ENCODE assay signal across 17 cellular contexts in genomic region chr17:29167393-29168078, GRCh38. TPM values are rescaled to one million over a fixed set of nuclear protein-coding genes. Genes with fewer than 3 reads are reported as not detected.
A peak's percentile ranks its signal among the peaks of the same experiment; 100 is the strongest.
DNase-seq lines count a peak whose midpoint lies in the region; TF ChIP-seq lines count a peak whose summit lies in the region.
"Had no signal": no experiment of that assay in that cellular context is flagged by ENCODE, and none has a peak within 500 bp of the region (broad histone marks: within the 10 kb centered on the region; RNA-seq: fewer than 3 reads in every experiment).

No MANE protein-coding gene starts in this region.

- peak; percentile 10 for DNase-seq in GM13976 (ENCODE audit: low spot score)
- DNase-seq in SJCRH30 = no peak
- no peak for DNase-seq in glutamatergic neuron
- no peak for DNase-seq in progenitor cell of endocrine pancreas (ENCODE audit: low spot score, unreplicated experiment)
- DNase-seq in activated CD4-positive, alpha-beta T cell treated with anti-CD3 and anti-CD28 coated beads, Interleukin-2, amount 10 ng/mL, durations not matched to agents 7 days and 5 days = no peak
- DNase-seq in NCI-H774 (lab: John Stamatoyannopoulos, UW) = no peak
- DNase-seq in SHP77 treated with DMSO at 0.1 percent for 48 hours (lab: John Stamatoyannopoulos, UW) = no peak
- DNase-seq in GM10266 (ENCODE audit: extremely low spot score) = no peak
- DNase-seq: BE2C; CD4-positive, alpha-beta T cell; COR-L47; DMS79; HCEC 1CT; Kasumi-1; NCI-H1694 treated with DMSO at 0.1 percent for 48 hours had no signal

- peaks cover 9% of the 10 kb centered on the region for H3K9me3 Mint-ChIP-seq in glutamatergic neuron (ENCODE audit: unreplicated experiment)
- no peaks in the 10 kb centered on the region for H3K9me3 Mint-ChIP-seq in progenitor cell of endocrine pancreas (ENCODE audit: low read depth)
- H3K9me3 Mint-ChIP-seq in activated CD4-positive, alpha-beta T cell treated with anti-CD3 and anti-CD28 coated beads, Interleukin-2, amount 10 ng/mL, durations not matched to agents 7 days and 5 days = no peaks in the 10 kb centered on the region
- H3K9me3 Mint-ChIP-seq: CD4-positive, alpha-beta T cell; GM23338 had no signal

- no peaks in the 10 kb centered on the region for H3K27me3 ChIP-seq in SJCRH30
- H3K27me3 ChIP-seq: BE2C had no signal

- H3K36me3 ChIP-seq in SJCRH30 = peaks cover 35% of the 10 kb centered on the region
- H3K36me3 ChIP-seq: BE2C had no signal

- no peak for TF ChIP-seq CTCF in GM13976 (IDR thresholded peaks at IDR 0.05; ENCODE audit: borderline replicate concordance, control extremely low read depth, extremely low read depth, insufficient read depth, missing control alignments)
- TF ChIP-seq CTCF in glutamatergic neuron (IDR thresholded peaks at IDR 0.05; ENCODE audit: partially characterized antibody, unreplicated experiment) = no peak
- no peak for TF ChIP-seq CTCF in progenitor cell of endocrine pancreas (IDR thresholded peaks at IDR 0.05; ENCODE audit: unreplicated experiment)
- TF ChIP-seq CTCF in GM10266 (IDR thresholded peaks at IDR 0.05; ENCODE audit: control insufficient read depth, insufficient read depth, low read depth, missing control alignments) = no peak

- H3K4me1 Mint-ChIP-seq in glutamatergic neuron (ENCODE audit: low read depth, unreplicated experiment) (peaks cover 28% of the 10 kb centered on the region), progenitor cell of endocrine pancreas (ENCODE audit: low read depth) (no peaks in the 10 kb centered on the region)
- no peaks in the 10 kb centered on the region for H3K4me1 Mint-ChIP-seq in activated CD4-positive, alpha-beta T cell treated with anti-CD3 and anti-CD28 coated beads, Interleukin-2, amount 10 ng/mL, durations not matched to agents 7 days and 5 days

- no peak overlapping the region for H3K4me3 ChIP-seq in SJCRH30
- H3K4me3 ChIP-seq: GM12878, GM23338 had no signal

- H3K9me3 ChIP-seq in SJCRH30 (replicated peaks) = no peaks in the 10 kb centered on the region
- H3K9me3 ChIP-seq: BE2C had no signal

- CTCF ChIA-PET in activated CD4-positive, alpha-beta T cell treated with anti-CD3 and anti-CD28 coated beads, Interleukin-2, amount 10 ng/mL, durations not matched to agents 7 days and 5 days (lab: Charles Lee) = interaction anchor here (1.9 to 3.9 kb wide), 2 partner anchors 11 to 22 kb away, joined by 4 to 27 read pairs; partner anchors contain the start of gene MYO18A

- H3K36me3 Mint-ChIP-seq in glutamatergic neuron (ENCODE audit: unreplicated experiment) = no peaks in the 10 kb centered on the region
- H3K36me3 Mint-ChIP-seq in progenitor cell of endocrine pancreas (ENCODE audit: insufficient read depth) = peaks cover 19% of the 10 kb centered on the region
- H3K36me3 Mint-ChIP-seq in activated CD4-positive, alpha-beta T cell treated with anti-CD3 and anti-CD28 coated beads, Interleukin-2, amount 10 ng/mL, durations not matched to agents 7 days and 5 days (ENCODE audit: low read depth) = no peaks in the 10 kb centered on the region

- peak overlapping the region; percentile 62 for H3K27ac ChIP-seq in SJCRH30

- H3K27ac Mint-ChIP-seq in glutamatergic neuron (ENCODE audit: unreplicated experiment) (no peak overlapping the region), progenitor cell of endocrine pancreas (peak overlapping the region; percentile 69)
- H3K27ac Mint-ChIP-seq in activated CD4-positive, alpha-beta T cell treated with anti-CD3 and anti-CD28 coated beads, Interleukin-2, amount 10 ng/mL, durations not matched to agents 7 days and 5 days = no peak overlapping the region
- H3K27ac Mint-ChIP-seq: CD4-positive, alpha-beta T cell; GM23338 had no signal

- H3K27me3 Mint-ChIP-seq in glutamatergic neuron (ENCODE audit: unreplicated experiment) (peaks cover 4% of the 10 kb centered on the region), progenitor cell of endocrine pancreas (no peaks in the 10 kb centered on the region)
- no peaks in the 10 kb centered on the region for H3K27me3 Mint-ChIP-seq in activated CD4-positive, alpha-beta T cell treated with anti-CD3 and anti-CD28 coated beads, Interleukin-2, amount 10 ng/mL, durations not matched to agents 7 days and 5 days
- H3K27me3 Mint-ChIP-seq: CD4-positive, alpha-beta T cell had no signal

- peak overlapping the region; percentile 15 for H3K4me3 Mint-ChIP-seq in glutamatergic neuron (ENCODE audit: unreplicated experiment)
- no peak overlapping the region for H3K4me3 Mint-ChIP-seq in progenitor cell of endocrine pancreas (ENCODE audit: low read depth)
- no peak overlapping the region for H3K4me3 Mint-ChIP-seq in activated CD4-positive, alpha-beta T cell treated with anti-CD3 and anti-CD28 coated beads, Interleukin-2, amount 10 ng/mL, durations not matched to agents 7 days and 5 days
- H3K4me3 Mint-ChIP-seq: CD4-positive, alpha-beta T cell; GM23338 had no signal

- in situ Hi-C loops in GM13976 (cut with MboI; ENCODE audit: low sequenced_read_pairs, unreplicated experiment) = loop anchor here (25.0 kb wide), 1 partner anchor 370 kb away; no protein-coding TSS in a partner anchor

- peaks cover 62% of the 10 kb centered on the region for H3K4me1 ChIP-seq in SJCRH30

- POLR2A ChIA-PET in activated CD4-positive, alpha-beta T cell treated with anti-CD3 and anti-CD28 coated beads, Interleukin-2, amount 10 ng/mL, durations not matched to agents 7 days and 5 days (lab: Charles Lee) = no interaction called here

RNA-seq across cellular contexts. Expression of gene MYO18A, which starts 12.7 kb away (rescaled TPM):
- total RNA-seq in SJCRH30 (2014; rRNA removed; shearing (Covaris generic)) = 86.9 and 91.9 TPM in 2 replicates
- total RNA-seq in glutamatergic neuron (ENCODE audit: unreplicated experiment) (465 TPM), progenitor cell of endocrine pancreas (75.7 and 77.1 TPM in 2 replicates)
- total RNA-seq in activated CD4-positive, alpha-beta T cell treated with anti-CD3 and anti-CD28 coated beads, Interleukin-2, amount 10 ng/mL, durations not matched to agents 7 days and 5 days = 100 to 1,000 TPM in 1 of 2 experiments, 10 to 100 TPM in 1; 82.2 to 101 TPM
